1 cellular context compared by ENCODE assay signal in the genomic region with DNA sequence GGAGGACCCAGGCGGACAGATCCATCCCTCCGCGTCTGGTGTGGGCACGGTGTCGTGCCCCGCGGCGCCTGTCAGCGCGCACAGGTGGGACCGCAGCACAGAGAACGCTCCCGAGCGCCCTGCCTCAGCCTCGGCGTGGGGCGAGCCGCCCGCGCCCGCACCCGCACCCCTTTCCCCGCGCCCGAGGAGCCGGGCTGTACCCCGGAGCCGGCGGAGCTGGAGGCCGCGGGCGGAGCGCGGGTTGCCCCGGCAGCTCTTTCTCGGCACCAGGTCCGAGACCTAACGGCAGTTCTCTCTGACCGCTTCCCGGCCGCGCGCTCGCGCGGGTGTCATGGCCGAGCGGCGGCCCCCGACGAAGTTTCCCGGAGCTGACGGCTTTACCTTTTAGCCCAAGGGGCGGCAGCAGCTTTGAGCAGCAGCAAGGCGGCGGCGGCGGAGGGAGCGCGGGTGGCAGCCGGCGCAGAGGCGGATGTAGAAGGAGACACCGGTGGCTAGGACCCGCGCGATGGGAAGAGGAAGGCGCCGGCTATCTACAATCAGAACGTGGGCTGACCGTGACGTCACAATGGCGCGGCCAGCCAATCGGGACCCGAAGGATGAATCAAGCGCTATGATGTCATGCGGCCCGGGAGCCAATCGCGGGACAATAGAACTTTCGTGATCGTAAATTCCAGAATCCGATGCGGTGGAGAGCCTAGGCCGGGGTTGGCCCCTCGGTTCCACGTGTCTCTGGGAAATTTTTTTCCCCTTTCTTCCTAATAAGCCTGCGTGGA.
A peak's percentile ranks its signal among the peaks of the same experiment; 100 is the strongest.
TF ChIP-seq lines count a peak whose summit lies in the region.

A gene with protein sequence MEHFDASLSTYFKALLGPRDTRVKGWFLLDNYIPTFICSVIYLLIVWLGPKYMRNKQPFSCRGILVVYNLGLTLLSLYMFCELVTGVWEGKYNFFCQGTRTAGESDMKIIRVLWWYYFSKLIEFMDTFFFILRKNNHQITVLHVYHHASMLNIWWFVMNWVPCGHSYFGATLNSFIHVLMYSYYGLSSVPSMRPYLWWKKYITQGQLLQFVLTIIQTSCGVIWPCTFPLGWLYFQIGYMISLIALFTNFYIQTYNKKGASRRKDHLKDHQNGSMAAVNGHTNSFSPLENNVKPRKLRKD (minus strand): TSS at position 515 of the 773 bp plus-strand sequence. CDS start 53,251 bp downstream, outside the sequence.

TF ChIP-seq in K562, 482 proteins besides CTCF, POLR2A, EP300 and RAD21 (continued from another document and continues in another):
- TF ChIP-seq GMEB1 (CRISPR knock-in tag; IDR thresholded peaks at IDR 0.05) (0 out of 2 replicates have a peak, but pooled peaks have one; percentile 20), L3MBTL2 (IDR thresholded peaks at IDR 0.05) (peak; percentile 79), CREM (IDR thresholded peaks at IDR 0.05; ENCODE audit: low read depth) (peak; percentile 100), NFYB (IDR thresholded peaks at IDR 0.05; ENCODE audit: extremely low read depth, insufficient read length) (peak; percentile 100), PHF20 (IDR thresholded peaks at IDR 0.05; ENCODE audit: partially characterized antibody) (peak; percentile 34), SPI1 (IDR thresholded peaks at IDR 0.05; ENCODE audit: borderline replicate concordance, low read depth, low read length) (peak; percentile 57), NR2F6 (CRISPR knock-in tag; IDR thresholded peaks at IDR 0.05) (no peak), DACH1 (IDR thresholded peaks at IDR 0.05; ENCODE audit: partially characterized antibody) (no peak), GTF3C2 (IDR thresholded peaks at IDR 0.05; ENCODE audit: borderline replicate concordance, extremely low read depth, insufficient read length) (no peak), TCF15 (CRISPR knock-in tag; IDR thresholded peaks at IDR 0.05) (no peak), TBL1XR1 (IDR thresholded peaks at IDR 0.05; ENCODE audit: low read length in 2 of 2) (peak in 1 of 2 experiments; percentile 90; a peak in 2 of 4 replicates), HNRNPH1 (optimal IDR thresholded peaks at IDR 0.05; ENCODE audit: low read depth, low read length) (no peak), FIP1L1 (IDR thresholded peaks at IDR 0.05; ENCODE audit: low read depth, low read length, poor library complexity, severe bottlenecking) (peak; percentile 66), ZFX (CRISPR knock-in tag; IDR thresholded peaks at IDR 0.05) (peak; percentile 48), REST (CRISPR knock-in tag; IDR thresholded peaks at IDR 0.05; ENCODE audit: low read depth) (no peak), E2F3 (CRISPR knock-in tag; IDR thresholded peaks at IDR 0.05) (no peak), KDM2B (CRISPR knock-in tag; IDR thresholded peaks at IDR 0.05) (peak; percentile 38; the same call in 1 of the 2 replicates), BDP1 (IDR thresholded peaks at IDR 0.05; ENCODE audit: insufficient read depth, insufficient read length) (no peak), GATAD2A (IDR thresholded peaks at IDR 0.05) (peak; percentile 15; the same call in 1 of the 2 replicates), NEUROD1 (IDR thresholded peaks at IDR 0.05; ENCODE audit: borderline replicate concordance, low read depth, low read length, partially characterized antibody) (peak; percentile 81), RBM17 (IDR thresholded peaks at IDR 0.05; ENCODE audit: borderline replicate concordance, low read depth, low read length) (no peak), ETV1 (tag; conservative IDR thresholded peaks at IDR 0.05; ENCODE audit: low read depth) (peak; percentile 56), ATF1 (CRISPR knock-in tag; IDR thresholded peaks at IDR 0.05) (peak; percentile 79), ATF1 (tag; IDR thresholded peaks at IDR 0.05) (peak; percentile 100)
- TF ChIP-seq, protein P1, sequence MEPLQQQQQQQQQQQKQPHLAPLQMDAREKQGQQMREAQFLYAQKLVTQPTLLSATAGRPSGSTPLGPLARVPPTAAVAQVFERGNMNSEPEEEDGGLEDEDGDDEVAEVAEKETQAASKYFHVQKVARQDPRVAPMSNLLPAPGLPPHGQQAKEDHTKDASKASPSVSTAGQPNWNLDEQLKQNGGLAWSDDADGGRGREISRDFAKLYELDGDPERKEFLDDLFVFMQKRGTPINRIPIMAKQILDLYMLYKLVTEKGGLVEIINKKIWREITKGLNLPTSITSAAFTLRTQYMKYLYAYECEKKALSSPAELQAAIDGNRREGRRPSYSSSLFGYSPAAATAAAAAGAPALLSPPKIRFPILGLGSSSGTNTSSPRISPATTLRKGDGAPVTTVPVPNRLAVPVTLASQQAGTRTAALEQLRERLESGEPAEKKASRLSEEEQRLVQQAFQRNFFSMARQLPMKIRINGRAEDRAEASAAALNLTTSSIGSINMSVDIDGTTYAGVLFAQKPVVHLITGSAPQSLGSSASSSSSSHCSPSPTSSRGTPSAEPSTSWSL (CRISPR knock-in tag; IDR thresholded peaks at IDR 0.05; ENCODE audit: borderline replicate concordance) = peak; percentile 16; the same call in 1 of the 2 replicates
- TF ChIP-seq, protein P2, sequence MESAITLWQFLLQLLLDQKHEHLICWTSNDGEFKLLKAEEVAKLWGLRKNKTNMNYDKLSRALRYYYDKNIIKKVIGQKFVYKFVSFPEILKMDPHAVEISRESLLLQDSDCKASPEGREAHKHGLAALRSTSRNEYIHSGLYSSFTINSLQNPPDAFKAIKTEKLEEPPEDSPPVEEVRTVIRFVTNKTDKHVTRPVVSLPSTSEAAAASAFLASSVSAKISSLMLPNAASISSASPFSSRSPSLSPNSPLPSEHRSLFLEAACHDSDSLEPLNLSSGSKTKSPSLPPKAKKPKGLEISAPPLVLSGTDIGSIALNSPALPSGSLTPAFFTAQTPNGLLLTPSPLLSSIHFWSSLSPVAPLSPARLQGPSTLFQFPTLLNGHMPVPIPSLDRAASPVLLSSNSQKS (CRISPR knock-in tag; IDR thresholded peaks at IDR 0.05) = no peak
- TF ChIP-seq, protein P3, sequence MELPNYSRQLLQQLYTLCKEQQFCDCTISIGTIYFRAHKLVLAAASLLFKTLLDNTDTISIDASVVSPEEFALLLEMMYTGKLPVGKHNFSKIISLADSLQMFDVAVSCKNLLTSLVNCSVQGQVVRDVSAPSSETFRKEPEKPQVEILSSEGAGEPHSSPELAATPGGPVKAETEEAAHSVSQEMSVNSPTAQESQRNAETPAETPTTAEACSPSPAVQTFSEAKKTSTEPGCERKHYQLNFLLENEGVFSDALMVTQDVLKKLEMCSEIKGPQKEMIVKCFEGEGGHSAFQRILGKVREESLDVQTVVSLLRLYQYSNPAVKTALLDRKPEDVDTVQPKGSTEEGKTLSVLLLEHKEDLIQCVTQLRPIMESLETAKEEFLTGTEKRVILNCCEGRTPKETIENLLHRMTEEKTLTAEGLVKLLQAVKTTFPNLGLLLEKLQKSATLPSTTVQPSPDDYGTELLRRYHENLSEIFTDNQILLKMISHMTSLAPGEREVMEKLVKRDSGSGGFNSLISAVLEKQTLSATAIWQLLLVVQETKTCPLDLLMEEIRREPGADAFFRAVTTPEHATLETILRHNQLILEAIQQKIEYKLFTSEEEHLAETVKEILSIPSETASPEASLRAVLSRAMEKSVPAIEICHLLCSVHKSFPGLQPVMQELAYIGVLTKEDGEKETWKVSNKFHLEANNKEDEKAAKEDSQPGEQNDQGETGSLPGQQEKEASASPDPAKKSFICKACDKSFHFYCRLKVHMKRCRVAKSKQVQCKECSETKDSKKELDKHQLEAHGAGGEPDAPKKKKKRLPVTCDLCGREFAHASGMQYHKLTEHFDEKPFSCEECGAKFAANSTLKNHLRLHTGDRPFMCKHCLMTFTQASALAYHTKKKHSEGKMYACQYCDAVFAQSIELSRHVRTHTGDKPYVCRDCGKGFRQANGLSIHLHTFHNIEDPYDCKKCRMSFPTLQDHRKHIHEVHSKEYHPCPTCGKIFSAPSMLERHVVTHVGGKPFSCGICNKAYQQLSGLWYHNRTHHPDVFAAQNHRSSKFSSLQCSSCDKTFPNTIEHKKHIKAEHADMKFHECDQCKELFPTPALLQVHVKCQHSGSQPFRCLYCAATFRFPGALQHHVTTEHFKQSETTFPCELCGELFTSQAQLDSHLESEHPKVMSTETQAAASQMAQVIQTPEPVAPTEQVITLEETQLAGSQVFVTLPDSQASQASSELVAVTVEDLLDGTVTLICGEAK (IDR thresholded peaks at IDR 0.05) = peak; percentile 63
- TF ChIP-seq, protein P3 (CRISPR knock-in tag; IDR thresholded peaks at IDR 0.05) = no peak
